Comparison of ENCODE assay signal across 8 cellular contexts in the genomic region with DNA sequence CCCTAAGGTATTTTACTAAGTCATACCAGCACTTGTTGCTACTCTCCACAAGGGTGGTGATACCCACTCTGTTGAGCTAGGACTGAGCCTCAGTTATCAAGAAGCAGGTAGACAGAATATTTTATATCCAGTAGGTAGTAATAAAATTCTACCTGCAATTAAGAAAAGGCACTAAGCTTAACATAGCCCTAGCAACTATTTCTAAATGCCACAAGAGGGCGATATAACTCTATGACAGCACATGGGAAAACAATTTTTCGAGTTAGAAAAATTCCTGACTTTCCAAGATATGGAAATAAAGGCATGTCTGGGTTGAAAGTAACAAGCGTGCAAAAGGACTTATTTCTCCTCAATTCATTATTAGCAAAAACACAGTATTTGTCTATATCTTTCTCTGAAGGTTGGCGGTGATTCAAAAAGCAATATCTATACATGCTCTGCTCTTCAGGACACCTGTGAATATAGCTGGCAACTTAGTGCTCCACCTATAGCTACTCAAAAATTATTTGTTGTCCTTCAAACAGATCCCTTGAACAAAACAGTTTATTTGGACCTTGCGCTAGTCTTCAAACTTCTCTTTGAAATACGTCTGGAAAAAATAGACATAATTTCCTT. TPM values are rescaled to one million over a fixed set of nuclear protein-coding genes. Genes with fewer than 3 reads are reported as not detected.
DNase-seq lines count a peak whose midpoint lies in the region; ATAC-seq, FAIRE-seq and TF ChIP-seq lines count a peak whose summit lies in the region.

No MANE protein-coding gene starts in this region.

- H3K4me1 ChIP-seq in HEK293 (ENCODE audit: control insufficient read depth, insufficient read depth, low read length), result no peaks in the 10 kb centered on the region
- no peaks in the 10 kb centered on the region for H3K4me1 ChIP-seq in gastrocnemius medialis

- TF ChIP-seq POLR2A in gastrocnemius medialis (IDR thresholded peaks at IDR 0.05), result no peak

- H3K4me3 ChIP-seq in HEK293 (ENCODE audit: low read depth, low read length) (no peak overlapping the region), gastrocnemius medialis (no peak overlapping the region)

- FAIRE-seq in frontal cortex (lab: Jason Lieb, UNC), result peak; percentile 94

- CTCF ChIA-PET in HEK293 (lab: Yijun Ruan, JAX), result interaction anchor here (0.6 to 3.6 kb wide), 32 partner anchors 8 to 715 kb away, joined by 3 to 28 read pairs (median 5); partner anchors contain the start of gene CCDC169

- H3K27ac ChIP-seq in HEK293 (ENCODE audit: extremely low read depth, low read depth, low read length), result no peak overlapping the region
- no peak overlapping the region for H3K27ac ChIP-seq in gastrocnemius medialis

- intact Hi-C loops in gastrocnemius medialis (cut with DNase I; ENCODE audit: low total_unique reads), result loop anchor here (2.0 kb wide), 1 partner anchor 454 kb away; no protein-coding TSS in a partner anchor

- in situ Hi-C loops in gastrocnemius medialis (cut with MboI; ENCODE audit: low sequenced_read_pairs in 4 of 4), result loop anchor here in 3 of 4 donors (10.0 to 25.0 kb wide), 3 partner anchors 104 to 462 kb away; no protein-coding TSS in a partner anchor

- POLR2A ChIA-PET in HEK293 (lab: Yijun Ruan, JAX), result interaction anchor here (0.6 to 1.3 kb wide), 2 partner anchors 64 to 451 kb away, joined by 5 to 11 read pairs; no protein-coding TSS in a partner anchor

- ATAC-seq in gastrocnemius medialis (no peak), GM18861 (IDR thresholded peaks at IDR 0.05; ENCODE audit: unreplicated experiment) (no peak), GM21360 (IDR thresholded peaks at IDR 0.05; ENCODE audit: unreplicated experiment) (no peak)

- H3K27me3 ChIP-seq in gastrocnemius medialis, result no peaks in the 10 kb centered on the region

- H3K9me3 ChIP-seq in HEK293 (ENCODE audit: control insufficient read depth, insufficient read depth, low read depth, low read length) (no peaks in the 10 kb centered on the region), gastrocnemius medialis (no peaks in the 10 kb centered on the region)

- H3K36me3 ChIP-seq in HEK293 (ENCODE audit: control insufficient read depth in 2 of 2, insufficient read depth in 1 of 2, low read length in 2 of 2) (no peaks in the 10 kb centered on the region), gastrocnemius medialis (no peaks in the 10 kb centered on the region)

- TF ChIP-seq CTCF in HEK293 (tag by site-specific recombination; IDR thresholded peaks at IDR 0.05) (no peak), gastrocnemius medialis (IDR thresholded peaks at IDR 0.05 in 4 of 5, conservative IDR thresholded peaks at IDR 0.05 in 1 of 5) (peak; percentile 36 to 79 (median 74))

- peak; percentile 52 for DNase-seq in COR-L47 (lab: John Stamatoyannopoulos, UW)
- peak; percentile 45 for DNase-seq in SK-N-DZ (ENCODE audit: low spot score)
- peak in 1 of 2 donors; percentile 18 for DNase-seq in frontal cortex (ENCODE audit: low spot score in 2 of 2)
- DNase-seq in gastrocnemius medialis, result no peak
- no peak for DNase-seq in stimulated activated naive CD4-positive, alpha-beta T cell treated with Interleukin-2 at 50 U/mL for 16 hours (lab: John Stamatoyannopoulos, UW)

TF ChIP-seq in HEK293, 187 proteins besides CTCF, POLR2A, EP300 and RAD21:
- TF ChIP-seq ZNF248 (tag by site-specific recombination; IDR thresholded peaks at IDR 0.05) (no peak), IKZF3 (tag by site-specific recombination; IDR thresholded peaks at IDR 0.05) (0 out of 2 replicates have a peak, but pooled peaks have one; percentile 13), KLF8 (tag by site-specific recombination; IDR thresholded peaks at IDR 0.05) (no peak), ZNF654 (tag by site-specific recombination; IDR thresholded peaks at IDR 0.05; ENCODE audit: low read depth) (peak; percentile 84), ZNF629 (tag by site-specific recombination; IDR thresholded peaks at IDR 0.05) (no peak), ZNF660 (tag by site-specific recombination; IDR thresholded peaks at IDR 0.05) (peak; percentile 57; the same call in 1 of the 2 replicates), ZNF37A (tag by site-specific recombination; IDR thresholded peaks at IDR 0.05) (no peak)
- TF ChIP-seq, protein P1, sequence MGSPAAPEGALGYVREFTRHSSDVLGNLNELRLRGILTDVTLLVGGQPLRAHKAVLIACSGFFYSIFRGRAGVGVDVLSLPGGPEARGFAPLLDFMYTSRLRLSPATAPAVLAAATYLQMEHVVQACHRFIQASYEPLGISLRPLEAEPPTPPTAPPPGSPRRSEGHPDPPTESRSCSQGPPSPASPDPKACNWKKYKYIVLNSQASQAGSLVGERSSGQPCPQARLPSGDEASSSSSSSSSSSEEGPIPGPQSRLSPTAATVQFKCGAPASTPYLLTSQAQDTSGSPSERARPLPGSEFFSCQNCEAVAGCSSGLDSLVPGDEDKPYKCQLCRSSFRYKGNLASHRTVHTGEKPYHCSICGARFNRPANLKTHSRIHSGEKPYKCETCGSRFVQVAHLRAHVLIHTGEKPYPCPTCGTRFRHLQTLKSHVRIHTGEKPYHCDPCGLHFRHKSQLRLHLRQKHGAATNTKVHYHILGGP (tag by site-specific recombination; IDR thresholded peaks at IDR 0.05), result peak; percentile 61; the same call in 1 of the 2 replicates

RNA-seq across cellular contexts. Expression of gene CCDC169, which starts 14.7 kb away (rescaled TPM):
- 7.0 and 7.2 TPM in 2 replicates for polyA plus RNA-seq in SK-N-DZ (2014; cell fraction: cytosol; rRNA removed)
- polyA plus RNA-seq in SK-N-DZ (2014; cell fraction: nucleus; rRNA removed), result 5.0 and 10.0 TPM in 2 replicates
- total RNA-seq in frontal cortex (6.9 TPM), gastrocnemius medialis (1 to 10 TPM in 1 of 4 donors, under 1 TPM in 1, not detected in 2; 0.10 to 1.7 TPM)

Comparison
In these comparisons a context has a peak if more than half of its experiments do, and no peak if none do; other contexts are left out.
1. DNase-seq: peak in COR-L47 (single experiment) and SK-N-DZ (single experiment); none in gastrocnemius medialis (0 of 2) and stimulated activated naive CD4-positive, alpha-beta T cell treated with Interleukin-2 at 50 U/mL for 16 hours (single experiment).